ENCODE assay signal across 8 cellular contexts in genomic region chr12:22625671-22626251, GRCh38. TPM values are rescaled to one million over a fixed set of nuclear protein-coding genes. Genes with fewer than 3 reads are reported as not detected.
DNase-seq lines count a peak whose midpoint lies in the region; ATAC-seq, FAIRE-seq and TF ChIP-seq lines count a peak whose summit lies in the region.

No MANE protein-coding gene starts in this region.

- H3K79me1 ChIP-seq in H1 (ENCODE audit: low read depth, low read length), result no peaks in the 10 kb centered on the region

- peak overlapping the region; percentile 60 for H3K18ac ChIP-seq in H1 (ENCODE audit: extremely low read depth, low read length)

- H3K4me2 ChIP-seq in H1 (ENCODE audit: insufficient read depth in 1 of 2, low read depth in 2 of 2, low read length in 2 of 2), result peak overlapping the region; percentile 84 to 96

- peaks cover 0 to 9% (median 5%) of the 10 kb centered on the region in 4 experiments; a peak in 4 of 7 replicates for H3K4me1 ChIP-seq in H1 (replicated peaks in 1 of 4; ENCODE audit: control insufficient read depth in 3 of 4, insufficient read depth in 4 of 4, low read length in 3 of 4)

- peak overlapping the region; percentile 95; the same call in 1 of the 2 replicates for H4K8ac ChIP-seq in H1 (ENCODE audit: extremely low read depth, insufficient read depth, low read length)

- H4K91ac ChIP-seq in H1 (replicated peaks; ENCODE audit: insufficient read length, low read length), result no peak overlapping the region

- no peak overlapping the region for H2AK5ac ChIP-seq in H1 (ENCODE audit: low read depth, low read length)

- H3K27me3 Mint-ChIP-seq in memory B cell, result peaks cover 1% of the 10 kb centered on the region

- H3K9me3 Mint-ChIP-seq in memory B cell, result no peaks in the 10 kb centered on the region

- H3K36me3 ChIP-seq in H1 (ENCODE audit: control insufficient read depth in 2 of 4, insufficient read depth in 4 of 4, low read length in 3 of 4), result peaks cover 0 to 3% (median 0%) of the 10 kb centered on the region in 4 experiments; a peak in 1 of 8 replicates

- peak overlapping the region; percentile 60 for H2BK5ac ChIP-seq in H1 (ENCODE audit: low read depth, low read length)

- TF ChIP-seq RAD21 in H1 (IDR thresholded peaks at IDR 0.05 in 1 of 2, conservative IDR thresholded peaks at IDR 0.05 in 1 of 2; ENCODE audit: low read depth in 2 of 2, low read length in 2 of 2), result no peak

- H3K79me2 ChIP-seq in H1 (ENCODE audit: control insufficient read depth in 1 of 2, insufficient read depth in 2 of 2, low read length in 2 of 2), result peaks cover 14 to 55% of the 10 kb centered on the region in 2 experiments

- H3K23ac ChIP-seq in H1 (ENCODE audit: insufficient read length), result no peak overlapping the region

- H3K4me3 Mint-ChIP-seq in memory B cell, result peak overlapping the region; percentile 92

- H3K9me3 ChIP-seq in H1 (ENCODE audit: insufficient read depth in 2 of 2, low read depth in 1 of 2, low read length in 1 of 2), result no peaks in the 10 kb centered on the region

- H2AFZ ChIP-seq in H1 (ENCODE audit: low read length), result 0 out of 2 replicates have a peak overlapping the region, but pooled peaks have one; percentile 37

- H3K4me1 Mint-ChIP-seq in memory B cell, result peaks cover 27% of the 10 kb centered on the region

- H2BK12ac ChIP-seq in H1 (ENCODE audit: low read depth, low read length), result peak overlapping the region; percentile 1; the same call in 1 of the 2 replicates

- FAIRE-seq in H1 (lab: Jason Lieb, UNC), result no peak

- peak overlapping the region; percentile 90 to 96 (median 92) for H3K9ac ChIP-seq in H1 (replicated peaks in 1 of 4; ENCODE audit: extremely low read depth in 1 of 4, low read depth in 3 of 4, low read length in 3 of 4)

- CTCF ChIA-PET in H1 (lab: Charles Lee; ENCODE audit: partially characterized antibody), result interaction anchor here (0.6 kb wide), 1 partner anchor 579 kb away, joined by 3 read pairs; no protein-coding TSS in a partner anchor

- H4K20me1 ChIP-seq in H1 (replicated peaks in 1 of 2; ENCODE audit: control insufficient read depth in 1 of 2, insufficient read depth in 2 of 2, low read length in 2 of 2), result peaks cover 1 to 3% of the 10 kb centered on the region in 2 experiments

- peak; percentile 33 for DNase-seq in SIG-M5 treated with dmso at 0.1 percent for 504 hours (lab: John Stamatoyannopoulos, UW; ENCODE audit: unreplicated experiment)
- no peak for DNase-seq in SIG-M5 (lab: John Stamatoyannopoulos, UW)
- DNase-seq in NAMALWA (ENCODE audit: low spot score), result peak; percentile 77
- peak; percentile 0 for DNase-seq in activated CD4-positive, CD25-positive, alpha-beta regulatory T cell treated with anti-CD3 and anti-CD28 coated beads, Interleukin-2, amount 50 U/mL, for 16 hours (ENCODE audit: low read depth, low spot score)
- peak in 1 of 2 experiments; percentile 70 for DNase-seq in H1 (ENCODE audit: low read depth in 1 of 2, low spot score in 2 of 2)
- peak in 1 of 2 donors; percentile 16 for DNase-seq in memory B cell (ENCODE audit: low spot score in 2 of 2)
- peak in 4 of 6 experiments; percentile 7 to 38 (median 28) for DNase-seq in stimulated activated naive CD4-positive, alpha-beta T cell (lab: John Stamatoyannopoulos, UW)

- ATAC-seq in HG02610 (IDR thresholded peaks at IDR 0.05; ENCODE audit: unreplicated experiment) (peak; percentile 20), memory B cell (ENCODE audit: low read depth) (peak; percentile 19)

- WGBS in H1 (ENCODE audit: extremely low coverage in 1 of 2, insufficient coverage in 1 of 2, insufficient read length in 1 of 2, insufficient replicate concordance in 2 of 2, low coverage in 1 of 2, low lambda C conversion rate in 2 of 2, missing lambda C conversion rate in 1 of 2), 2 experiments, result 2% methylated on average over 19 of the region's 19 CpGs; no CpG with 5 or more reads in 1 of the 2 experiments

- peaks cover 3% of the 10 kb centered on the region for H3K36me3 Mint-ChIP-seq in memory B cell

- H3K4me3 ChIP-seq in H1 (ENCODE audit: extremely low read depth in 1 of 4, insufficient read depth in 2 of 4, low read depth in 3 of 4, low read length in 4 of 4), result peak overlapping the region; percentile 65 to 88 (median 84)

- no peak overlapping the region for H3K4ac ChIP-seq in H1 (replicated peaks; ENCODE audit: insufficient read length, low read depth, low read length)

- H3K23me2 ChIP-seq in H1 (ENCODE audit: low read depth, low read length), result peaks cover 5% of the 10 kb centered on the region; the same call in 1 of the 2 replicates

- no peak overlapping the region for H2BK20ac ChIP-seq in H1 (ENCODE audit: low read length)

- peak overlapping the region; percentile 97 for H3K27ac Mint-ChIP-seq in memory B cell

- POLR2A ChIA-PET in H1 (lab: Charles Lee; ENCODE audit: partially characterized antibody), result interaction anchor here (0.7 to 1.8 kb wide), 8 partner anchors 9 to 88 kb away, joined by 3 to 13 read pairs (median 5); partner anchors contain the start of gene C2CD5

- no peak for TF ChIP-seq EP300 in H1 (IDR thresholded peaks at IDR 0.05; ENCODE audit: borderline replicate concordance in 1 of 2, low read depth in 2 of 2, low read length in 2 of 2)

- TF ChIP-seq CTCF in H1 (IDR thresholded peaks at IDR 0.05; ENCODE audit: control extremely low read depth in 1 of 3, insufficient read depth in 1 of 3, low read depth in 1 of 3, low read length in 3 of 3), result no peak

- H2BK120ac ChIP-seq in H1 (replicated peaks; ENCODE audit: low read depth, low read length), result no peak overlapping the region

- TF ChIP-seq POLR2A in H1 (IDR thresholded peaks at IDR 0.05; ENCODE audit: control extremely low read depth in 1 of 2, low read depth in 2 of 2, low read length in 2 of 2), result no peak

- peak overlapping the region; percentile 32 for H3K56ac ChIP-seq in H1 (replicated peaks; ENCODE audit: insufficient read length, low read depth, low read length)

- H3K27ac ChIP-seq in H1 (ENCODE audit: low read depth, low read length), result peak overlapping the region; percentile 96

- peak overlapping the region; percentile 70 for H4K5ac ChIP-seq in H1 (ENCODE audit: insufficient read length, low read depth, low read length)

- H3K27me3 ChIP-seq in H1 (replicated peaks in 1 of 4; ENCODE audit: control insufficient read depth in 3 of 4, extremely low read depth in 1 of 4, insufficient read depth in 3 of 4, low read length in 3 of 4), result no peaks in the 10 kb centered on the region

- H3K14ac ChIP-seq in H1 (ENCODE audit: insufficient read length), result no peak overlapping the region

- no peak overlapping the region for H2BK15ac ChIP-seq in H1 (ENCODE audit: low read length)

TF ChIP-seq in H1, 55 proteins besides CTCF, POLR2A, EP300 and RAD21 (continues in another document):
- TF ChIP-seq CHD1 (IDR thresholded peaks at IDR 0.05; ENCODE audit: low read depth, low read length) (no peak), SRF (IDR thresholded peaks at IDR 0.05; ENCODE audit: low read depth, low read length) (no peak), CREB1 (IDR thresholded peaks at IDR 0.05) (no peak), SIRT6 (IDR thresholded peaks at IDR 0.05; ENCODE audit: low read length) (no peak), SP2 (IDR thresholded peaks at IDR 0.05; ENCODE audit: low read length) (no peak), TAF1 (IDR thresholded peaks at IDR 0.05; ENCODE audit: low read depth, low read length) (no peak), CHD2 (IDR thresholded peaks at IDR 0.05; ENCODE audit: low read length) (no peak), ZNF274 (IDR thresholded peaks at IDR 0.05; ENCODE audit: borderline replicate concordance, extremely low read depth, low read length) (no peak), CTBP2 (IDR thresholded peaks at IDR 0.05; ENCODE audit: borderline replicate concordance, insufficient read depth, insufficient read length, low read length) (no peak), KDM5A (IDR thresholded peaks at IDR 0.05; ENCODE audit: low read length) (no peak), SUZ12 (IDR thresholded peaks at IDR 0.05; ENCODE audit: low read length) (no peak), ATF3 (IDR thresholded peaks at IDR 0.05; ENCODE audit: insufficient read depth, low read depth, low read length) (no peak), BRCA1 (IDR thresholded peaks at IDR 0.05; ENCODE audit: low read depth, low read length) (no peak), MAFK (IDR thresholded peaks at IDR 0.05; ENCODE audit: low read depth, low read length) (no peak), TBP (IDR thresholded peaks at IDR 0.05; ENCODE audit: low read depth, low read length) (no peak), BACH1 (IDR thresholded peaks at IDR 0.05; ENCODE audit: low read length) (no peak), JUND (IDR thresholded peaks at IDR 0.05; ENCODE audit: low read length) (no peak), SIN3A (conservative IDR thresholded peaks at IDR 0.05 in 1 of 2, IDR thresholded peaks at IDR 0.05 in 1 of 2; ENCODE audit: low read depth in 1 of 2, low read length in 2 of 2) (0 out of 4 replicates have a peak, but pooled peaks of 1 of the 2 experiments have one; percentile 36), EGR1 (IDR thresholded peaks at IDR 0.05; ENCODE audit: borderline replicate concordance, low read depth, low read length) (no peak), HDAC2 (IDR thresholded peaks at IDR 0.05; ENCODE audit: borderline replicate concordance in 1 of 2, low read depth in 2 of 2, low read length in 2 of 2) (0 out of 4 replicates have a peak, but pooled peaks of 1 of the 2 experiments have one; percentile 11), ASH2L (IDR thresholded peaks at IDR 0.05; ENCODE audit: low read length) (peak; percentile 5), SP4 (IDR thresholded peaks at IDR 0.05; ENCODE audit: low read length) (no peak), CBX8 (IDR thresholded peaks at IDR 0.05; ENCODE audit: borderline replicate concordance, low read depth, low read length) (no peak), RFX5 (IDR thresholded peaks at IDR 0.05; ENCODE audit: borderline replicate concordance, low read depth, low read length) (no peak)

RNA-seq across cellular contexts. Expression of gene ETNK1, which starts 0.8 kb away (rescaled TPM):
- total RNA-seq in H1 (2021; fragmentation: NEBNext Ultra II Directional; extraction: Animal tissue kit (Norgen Biotek cat#: 25700)), result 66.9 and 82.7 TPM in 2 replicates
- 11.6 and 14.9 TPM in 2 replicates for polyA plus RNA-seq in H1 (2011; rRNA removed)
- polyA plus RNA-seq in H1 (2011; cell fraction: cytosol; rRNA removed), result 14.3 TPM
- 40.1 TPM for polyA plus RNA-seq in H1 (2011; cell fraction: nucleus; rRNA removed)
- 20.1 to 44.9 TPM (median 34.0 TPM) in 4 replicates for polyA plus RNA-seq in H1 (2012, experiment 1 of 2)
- polyA plus RNA-seq in H1 (2012, experiment 2 of 2), result 2.7 TPM
- polyA plus RNA-seq in H1 (2013, experiment 1 of 2), result 22.4 TPM
- 22.3 TPM for polyA plus RNA-seq in H1 (2013, experiment 2 of 2)
- polyA minus RNA-seq in H1 (2011; rRNA and poly(A)+ RNA removed), result 98.3 and 124 TPM in 2 replicates
- polyA minus RNA-seq in H1 (2011; cell fraction: cytosol; rRNA and poly(A)+ RNA removed), result 102 TPM
- 268 TPM for polyA minus RNA-seq in H1 (2011; cell fraction: nucleus; rRNA and poly(A)+ RNA removed)
